Comparison of ENCODE assay signal across 1 cellular context in the genomic region with DNA sequence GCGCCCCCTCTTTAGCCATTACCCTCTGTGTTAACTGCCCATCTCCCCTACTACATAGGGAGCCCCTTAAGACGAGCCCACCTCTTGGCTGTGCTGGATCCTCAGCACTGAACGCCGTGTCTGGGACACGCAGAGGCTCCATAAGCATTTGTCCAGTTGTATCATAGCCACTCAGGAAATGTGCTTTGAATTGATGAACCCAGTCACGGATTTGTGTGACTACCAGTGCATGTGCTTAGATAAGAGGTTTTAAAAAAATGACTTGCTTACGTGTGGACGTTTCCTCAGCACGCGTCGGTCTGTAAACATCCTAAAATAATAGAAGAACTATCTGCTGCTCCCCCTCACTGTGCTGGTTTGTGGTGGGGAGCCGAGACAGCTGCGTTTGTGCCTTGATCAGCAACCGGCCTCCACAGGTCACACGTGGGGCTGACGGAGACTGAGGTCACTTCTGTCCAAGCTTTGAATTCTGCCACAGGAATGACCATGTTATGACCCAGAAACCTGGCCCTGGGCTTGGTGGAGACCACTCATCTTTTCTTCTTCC.
TF ChIP-seq lines count a peak whose summit lies in the region.

No MANE protein-coding gene starts in this region.

TF ChIP-seq in K562, 482 proteins besides CTCF, POLR2A, EP300 and RAD21 (continued from another document and continues in another):
- no peak for TF ChIP-seq ZNF518B (CRISPR knock-in tag; IDR thresholded peaks at IDR 0.05)
- TF ChIP-seq ATF3 (IDR thresholded peaks at IDR 0.05) = peak; percentile 51; the same call in 1 of the 2 replicates
- TF ChIP-seq ATF3 (CRISPR knock-in tag; conservative IDR thresholded peaks at IDR 0.05) = no peak
- TF ChIP-seq ZBTB7A (IDR thresholded peaks at IDR 0.05; ENCODE audit: borderline replicate concordance, control insufficient read depth, low read depth, low read length) = no peak
- TF ChIP-seq SMC3 (conservative IDR thresholded peaks at IDR 0.05; ENCODE audit: insufficient read depth, low read depth, low read length) = no peak
- no peak for TF ChIP-seq POLR2B (IDR thresholded peaks at IDR 0.05; ENCODE audit: low read depth, partially characterized antibody)
- no peak for TF ChIP-seq MCM5 (IDR thresholded peaks at IDR 0.05; ENCODE audit: low read depth)
- TF ChIP-seq SRSF9 (IDR thresholded peaks at IDR 0.05; ENCODE audit: borderline replicate concordance, low read depth, low read length) = no peak
- TF ChIP-seq MAFK (IDR thresholded peaks at IDR 0.05; ENCODE audit: low read length) = no peak
- TF ChIP-seq PRPF4 (IDR thresholded peaks at IDR 0.05; ENCODE audit: insufficient read depth, low read depth, low read length, poor library complexity, severe bottlenecking) = no peak
- no peak for TF ChIP-seq CSDE1 (IDR thresholded peaks at IDR 0.05)
- peak; percentile 75 to 77; a peak in 3 of 4 replicates for TF ChIP-seq FOXK2 (conservative IDR thresholded peaks at IDR 0.05 in 1 of 2, IDR thresholded peaks at IDR 0.05 in 1 of 2; ENCODE audit: low read depth in 2 of 2)
- TF ChIP-seq ILK (tag; IDR thresholded peaks at IDR 0.05; ENCODE audit: borderline replicate concordance, low read depth) = no peak
- no peak for TF ChIP-seq ZNF583 (CRISPR knock-in tag; IDR thresholded peaks at IDR 0.05)
- no peak for TF ChIP-seq ZNF174 (CRISPR knock-in tag; IDR thresholded peaks at IDR 0.05)
- no peak for TF ChIP-seq PHB (CRISPR knock-in tag; IDR thresholded peaks at IDR 0.05)
- TF ChIP-seq, protein P1, sequence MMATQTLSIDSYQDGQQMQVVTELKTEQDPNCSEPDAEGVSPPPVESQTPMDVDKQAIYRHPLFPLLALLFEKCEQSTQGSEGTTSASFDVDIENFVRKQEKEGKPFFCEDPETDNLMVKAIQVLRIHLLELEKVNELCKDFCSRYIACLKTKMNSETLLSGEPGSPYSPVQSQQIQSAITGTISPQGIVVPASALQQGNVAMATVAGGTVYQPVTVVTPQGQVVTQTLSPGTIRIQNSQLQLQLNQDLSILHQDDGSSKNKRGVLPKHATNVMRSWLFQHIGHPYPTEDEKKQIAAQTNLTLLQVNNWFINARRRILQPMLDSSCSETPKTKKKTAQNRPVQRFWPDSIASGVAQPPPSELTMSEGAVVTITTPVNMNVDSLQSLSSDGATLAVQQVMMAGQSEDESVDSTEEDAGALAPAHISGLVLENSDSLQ (IDR thresholded peaks at IDR 0.05) = no peak
- TF ChIP-seq NKRF (IDR thresholded peaks at IDR 0.05; ENCODE audit: borderline replicate concordance) = no peak; the same call in 1 of the 2 replicates
- TF ChIP-seq, protein P2, sequence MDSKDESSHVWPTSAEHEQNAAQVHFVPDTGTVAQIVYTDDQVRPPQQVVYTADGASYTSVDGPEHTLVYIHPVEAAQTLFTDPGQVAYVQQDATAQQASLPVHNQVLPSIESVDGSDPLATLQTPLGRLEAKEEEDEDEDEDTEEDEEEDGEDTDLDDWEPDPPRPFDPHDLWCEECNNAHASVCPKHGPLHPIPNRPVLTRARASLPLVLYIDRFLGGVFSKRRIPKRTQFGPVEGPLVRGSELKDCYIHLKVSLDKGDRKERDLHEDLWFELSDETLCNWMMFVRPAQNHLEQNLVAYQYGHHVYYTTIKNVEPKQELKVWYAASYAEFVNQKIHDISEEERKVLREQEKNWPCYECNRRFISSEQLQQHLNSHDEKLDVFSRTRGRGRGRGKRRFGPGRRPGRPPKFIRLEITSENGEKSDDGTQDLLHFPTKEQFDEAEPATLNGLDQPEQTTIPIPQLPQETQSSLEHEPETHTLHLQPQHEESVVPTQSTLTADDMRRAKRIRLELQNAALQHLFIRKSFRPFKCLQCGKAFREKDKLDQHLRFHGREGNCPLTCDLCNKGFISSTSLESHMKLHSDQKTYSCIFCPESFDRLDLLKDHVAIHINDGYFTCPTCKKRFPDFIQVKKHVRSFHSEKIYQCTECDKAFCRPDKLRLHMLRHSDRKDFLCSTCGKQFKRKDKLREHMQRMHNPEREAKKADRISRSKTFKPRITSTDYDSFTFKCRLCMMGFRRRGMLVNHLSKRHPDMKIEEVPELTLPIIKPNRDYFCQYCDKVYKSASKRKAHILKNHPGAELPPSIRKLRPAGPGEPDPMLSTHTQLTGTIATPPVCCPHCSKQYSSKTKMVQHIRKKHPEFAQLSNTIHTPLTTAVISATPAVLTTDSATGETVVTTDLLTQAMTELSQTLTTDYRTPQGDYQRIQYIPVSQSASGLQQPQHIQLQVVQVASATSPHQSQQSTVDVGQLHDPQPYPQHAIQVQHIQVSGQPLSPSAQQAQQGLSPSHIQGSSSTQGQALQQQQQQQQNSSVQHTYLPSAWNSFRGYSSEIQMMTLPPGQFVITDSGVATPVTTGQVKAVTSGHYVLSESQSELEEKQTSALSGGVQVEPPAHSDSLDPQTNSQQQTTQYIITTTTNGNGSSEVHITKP (IDR thresholded peaks at IDR 0.05; ENCODE audit: partially characterized antibody) = no peak
- no peak for TF ChIP-seq HMGN3 (IDR thresholded peaks at IDR 0.05; ENCODE audit: borderline replicate concordance, extremely low read depth, insufficient read length, low read depth, low read length)
- TF ChIP-seq, protein P3, sequence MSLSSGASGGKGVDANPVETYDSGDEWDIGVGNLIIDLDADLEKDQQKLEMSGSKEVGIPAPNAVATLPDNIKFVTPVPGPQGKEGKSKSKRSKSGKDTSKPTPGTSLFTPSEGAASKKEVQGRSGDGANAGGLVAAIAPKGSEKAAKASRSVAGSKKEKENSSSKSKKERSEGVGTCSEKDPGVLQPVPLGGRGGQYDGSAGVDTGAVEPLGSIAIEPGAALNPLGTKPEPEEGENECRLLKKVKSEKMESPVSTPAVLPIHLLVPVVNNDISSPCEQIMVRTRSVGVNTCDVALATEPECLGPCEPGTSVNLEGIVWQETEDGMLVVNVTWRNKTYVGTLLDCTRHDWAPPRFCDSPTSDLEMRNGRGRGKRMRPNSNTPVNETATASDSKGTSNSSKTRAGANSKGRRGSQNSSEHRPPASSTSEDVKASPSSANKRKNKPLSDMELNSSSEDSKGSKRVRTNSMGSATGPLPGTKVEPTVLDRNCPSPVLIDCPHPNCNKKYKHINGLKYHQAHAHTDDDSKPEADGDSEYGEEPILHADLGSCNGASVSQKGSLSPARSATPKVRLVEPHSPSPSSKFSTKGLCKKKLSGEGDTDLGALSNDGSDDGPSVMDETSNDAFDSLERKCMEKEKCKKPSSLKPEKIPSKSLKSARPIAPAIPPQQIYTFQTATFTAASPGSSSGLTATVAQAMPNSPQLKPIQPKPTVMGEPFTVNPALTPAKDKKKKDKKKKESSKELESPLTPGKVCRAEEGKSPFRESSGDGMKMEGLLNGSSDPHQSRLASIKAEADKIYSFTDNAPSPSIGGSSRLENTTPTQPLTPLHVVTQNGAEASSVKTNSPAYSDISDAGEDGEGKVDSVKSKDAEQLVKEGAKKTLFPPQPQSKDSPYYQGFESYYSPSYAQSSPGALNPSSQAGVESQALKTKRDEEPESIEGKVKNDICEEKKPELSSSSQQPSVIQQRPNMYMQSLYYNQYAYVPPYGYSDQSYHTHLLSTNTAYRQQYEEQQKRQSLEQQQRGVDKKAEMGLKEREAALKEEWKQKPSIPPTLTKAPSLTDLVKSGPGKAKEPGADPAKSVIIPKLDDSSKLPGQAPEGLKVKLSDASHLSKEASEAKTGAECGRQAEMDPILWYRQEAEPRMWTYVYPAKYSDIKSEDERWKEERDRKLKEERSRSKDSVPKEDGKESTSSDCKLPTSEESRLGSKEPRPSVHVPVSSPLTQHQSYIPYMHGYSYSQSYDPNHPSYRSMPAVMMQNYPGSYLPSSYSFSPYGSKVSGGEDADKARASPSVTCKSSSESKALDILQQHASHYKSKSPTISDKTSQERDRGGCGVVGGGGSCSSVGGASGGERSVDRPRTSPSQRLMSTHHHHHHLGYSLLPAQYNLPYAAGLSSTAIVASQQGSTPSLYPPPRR (CRISPR knock-in tag; IDR thresholded peaks at IDR 0.05; ENCODE audit: borderline replicate concordance) = peak; percentile 88; the same call in 1 of the 2 replicates
- 0 out of 2 replicates have a peak, but pooled peaks have one; percentile 5 for TF ChIP-seq ZFX (CRISPR knock-in tag; IDR thresholded peaks at IDR 0.05)
- TF ChIP-seq RHOXF2B (CRISPR knock-in tag; conservative IDR thresholded peaks at IDR 0.05) = no peak
- no peak for TF ChIP-seq ZSCAN32 (CRISPR knock-in tag; IDR thresholded peaks at IDR 0.05)
- no peak for TF ChIP-seq HNRNPUL1 (IDR thresholded peaks at IDR 0.05; ENCODE audit: low read length)
- TF ChIP-seq ZNF699 (CRISPR knock-in tag; IDR thresholded peaks at IDR 0.05; ENCODE audit: insufficient replicate concordance) = no peak
- TF ChIP-seq, protein P4, sequence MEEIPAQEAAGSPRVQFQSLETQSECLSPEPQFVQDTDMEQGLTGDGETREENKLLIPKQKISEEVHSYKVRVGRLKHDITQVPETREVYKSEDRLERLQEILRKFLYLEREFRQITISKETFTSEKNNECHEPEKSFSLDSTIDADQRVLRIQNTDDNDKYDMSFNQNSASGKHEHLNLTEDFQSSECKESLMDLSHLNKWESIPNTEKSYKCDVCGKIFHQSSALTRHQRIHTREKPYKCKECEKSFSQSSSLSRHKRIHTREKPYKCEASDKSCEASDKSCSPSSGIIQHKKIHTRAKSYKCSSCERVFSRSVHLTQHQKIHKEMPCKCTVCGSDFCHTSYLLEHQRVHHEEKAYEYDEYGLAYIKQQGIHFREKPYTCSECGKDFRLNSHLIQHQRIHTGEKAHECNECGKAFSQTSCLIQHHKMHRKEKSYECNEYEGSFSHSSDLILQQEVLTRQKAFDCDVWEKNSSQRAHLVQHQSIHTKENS (CRISPR knock-in tag; IDR thresholded peaks at IDR 0.05) = no peak
- TF ChIP-seq HNRNPLL (IDR thresholded peaks at IDR 0.05; ENCODE audit: low read depth, low read length, poor library complexity, severe bottlenecking) = no peak
- TF ChIP-seq RBM15 (IDR thresholded peaks at IDR 0.05; ENCODE audit: insufficient read depth, low read length) = no peak
- TF ChIP-seq E2F4 (CRISPR knock-in tag; IDR thresholded peaks at IDR 0.05; ENCODE audit: low read depth) = no peak
- no peak for TF ChIP-seq SMAD1 (IDR thresholded peaks at IDR 0.05; ENCODE audit: low read depth, low read length, partially characterized antibody)
- TF ChIP-seq THRAP3 (IDR thresholded peaks at IDR 0.05; ENCODE audit: borderline replicate concordance) = no peak
- no peak for TF ChIP-seq GTF2F1 (IDR thresholded peaks at IDR 0.05; ENCODE audit: low read depth, low read length)
- TF ChIP-seq TAF15 (IDR thresholded peaks at IDR 0.05; ENCODE audit: low read depth, low read length) = no peak
- TF ChIP-seq HOXB6 (CRISPR knock-in tag; IDR thresholded peaks at IDR 0.05; ENCODE audit: borderline replicate concordance) = no peak
- no peak for TF ChIP-seq TRIM28 (IDR thresholded peaks at IDR 0.05)
